12 cellular contexts compared by ENCODE assay signal in genomic region chr2:176164803-176165597, GRCh38. TPM values are rescaled to one million over a fixed set of nuclear protein-coding genes. Genes with fewer than 3 reads are reported as not detected.
DNase-seq lines count a peak whose midpoint lies in the region; ATAC-seq and TF ChIP-seq lines count a peak whose summit lies in the region.
"Had no signal": no experiment of that assay in that cellular context is flagged by ENCODE, and none has a peak within 500 bp of the region (broad histone marks: within the 10 kb centered on the region; RNA-seq: fewer than 3 reads in every experiment).

No MANE protein-coding gene starts in this region.

- DNase-seq in left ventricle myocardium inferior (no peak), cardiac septum (ENCODE audit: low spot score) (no peak), kidney tubule cell (ENCODE audit: low spot score) (peak; percentile 51), uterus (peak in 1 of 2 donors; percentile 60), NCI-H2171 treated with DMSO at 0.1 percent for 48 hours (lab: John Stamatoyannopoulos, UW) (no peak)
- DNase-seq: DMS 273 treated with DMSO at 0.1 percent for 48 hours; lower lobe of right lung; SK-N-SH; stimulated activated CD4-positive, alpha-beta T cell treated with anti-CD3 and anti-CD28 coated beads, Interleukin-1b, Interleukin-23, amount 100 ng/mL, for 48 hours had no signal

- no peaks in the 10 kb centered on the region for H3K36me3 ChIP-seq in left ventricle myocardium inferior
- H3K36me3 ChIP-seq in uterus = no peaks in the 10 kb centered on the region
- H3K36me3 ChIP-seq: lower lobe of right lung had no signal

- peaks cover 17% of the 10 kb centered on the region for H3K4me1 ChIP-seq in left ventricle myocardium inferior
- no peaks in the 10 kb centered on the region for H3K4me1 ChIP-seq in uterus
- H3K4me1 ChIP-seq: parathyroid adenoma had no signal

- H3K27me3 ChIP-seq in left ventricle myocardium inferior (ENCODE audit: low read depth) = peaks cover 100% of the 10 kb centered on the region
- H3K27me3 ChIP-seq in uterus = no peaks in the 10 kb centered on the region

- H3K9me3 ChIP-seq in left ventricle myocardium inferior (replicated peaks) (no peaks in the 10 kb centered on the region), uterus (no peaks in the 10 kb centered on the region)
- H3K9me3 ChIP-seq: lower lobe of right lung, SK-N-SH had no signal

- no peak for TF ChIP-seq POLR2A in uterus (IDR thresholded peaks at IDR 0.05)

- H3K4me3 ChIP-seq in left ventricle myocardium inferior (peak overlapping the region; percentile 2), uterus (peak overlapping the region; percentile 8 to 11)
- H3K4me3 ChIP-seq: lower lobe of right lung had no signal

- no peak for ATAC-seq in GM21723 (IDR thresholded peaks at IDR 0.05; ENCODE audit: unreplicated experiment)
- ATAC-seq: activated CD4-positive, CD25-positive, alpha-beta regulatory T cell treated with anti-CD3 and anti-CD28 coated beads, Interleukin-2, amount 50 U/mL, for 24 hours; lower lobe of right lung had no signal

- intact Hi-C loops in left ventricle myocardium inferior (cut with micrococcal nuclease) = no loop called here
- intact Hi-C loops in cardiac septum (cut with DNase I) = no loop called here
- intact Hi-C loops in uterus (cut with DNase I; ENCODE audit: low total_unique reads) = no loop called here

- H3K27ac ChIP-seq in left ventricle myocardium inferior (replicated peaks) (no peak overlapping the region), uterus (peak overlapping the region; percentile 42 to 72)
- H3K27ac ChIP-seq: lower lobe of right lung, parathyroid adenoma had no signal

- TF ChIP-seq CTCF in left ventricle myocardium inferior (IDR thresholded peaks at IDR 0.05; ENCODE audit: borderline replicate concordance) (no peak), uterus (IDR thresholded peaks at IDR 0.05) (no peak)

RNA-seq across cellular contexts. Expression of gene HOXD3, which starts 7.9 kb away (rescaled TPM):
- total RNA-seq in left ventricle myocardium inferior (not detected), cardiac septum (1.0 TPM), uterus (10 to 100 TPM; 14.7 to 61.2 (median 22.7) TPM)

RNA-seq across cellular contexts. Expression of gene HOXD4, which starts 13.7 kb away (rescaled TPM):
- not detected for total RNA-seq in left ventricle myocardium inferior
- 0.70 TPM for total RNA-seq in cardiac septum
- total RNA-seq in uterus = 10 to 100 TPM in 2 of 4 donors, 1 to 10 TPM in 2; 6.8 to 41.6 (median 13.0) TPM

RNA-seq across cellular contexts. Expression of gene HOXD1, which starts 23.5 kb away (rescaled TPM):
- not detected for total RNA-seq in left ventricle myocardium inferior
- total RNA-seq in cardiac septum = 0.59 TPM
- total RNA-seq in uterus = 1 to 10 TPM in 1 of 4 donors, under 1 TPM in 2, not detected in 1; 0.21 to 2.9 (median 0.52) TPM

RNA-seq across cellular contexts. Expression of gene HOXD8, which starts 35.5 kb away (rescaled TPM):
- total RNA-seq in left ventricle myocardium inferior = 0.14 TPM
- total RNA-seq in cardiac septum = 1.1 TPM
- total RNA-seq in uterus = 10 to 100 TPM; 25.8 to 75.6 (median 48.0) TPM

RNA-seq across cellular contexts. Expression of gene HOXD9, which starts 42.5 kb away (rescaled TPM):
- 0.16 TPM for total RNA-seq in left ventricle myocardium inferior
- total RNA-seq in cardiac septum = not detected
- total RNA-seq in uterus = 10 to 100 TPM in 3 of 4 donors, 1 to 10 TPM in 1; 3.8 to 78.1 (median 46.4) TPM
